In the genomic region with DNA sequence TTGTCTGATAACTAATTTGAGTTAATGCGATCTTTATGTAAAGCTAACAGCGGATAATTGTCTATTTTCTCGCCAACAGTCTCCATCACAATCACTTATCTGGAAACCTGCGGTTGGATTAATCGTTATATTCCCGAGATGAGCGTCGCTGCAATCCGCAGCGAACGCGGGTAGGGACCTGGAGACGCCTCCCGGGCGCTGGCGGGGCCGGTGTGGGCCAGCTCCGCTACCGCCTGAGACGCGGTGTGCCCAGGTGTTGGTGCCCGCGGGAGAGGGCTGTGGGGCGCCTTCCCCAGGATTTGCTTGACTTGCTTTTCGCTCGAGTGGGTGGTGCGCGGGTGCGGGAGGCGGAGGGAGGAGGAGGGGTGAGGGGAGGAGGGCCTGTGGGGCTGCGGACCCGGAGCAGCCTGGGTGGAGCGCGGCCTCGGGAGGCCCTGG, we compare ENCODE assay signal across 1 cellular context.
TF ChIP-seq lines count a peak whose summit lies in the region.

No MANE protein-coding gene starts in this region.

TF ChIP-seq in H1, 55 proteins besides CTCF, POLR2A, EP300 and RAD21:
- TF ChIP-seq TBP (IDR thresholded peaks at IDR 0.05; ENCODE audit: low read depth, low read length) = no peak
- no peak for TF ChIP-seq HDAC2 (IDR thresholded peaks at IDR 0.05; ENCODE audit: borderline replicate concordance in 1 of 2, low read depth in 2 of 2, low read length in 2 of 2)
- no peak for TF ChIP-seq CBX5 (IDR thresholded peaks at IDR 0.05; ENCODE audit: low read depth, low read length)
- TF ChIP-seq SRF (IDR thresholded peaks at IDR 0.05; ENCODE audit: low read depth, low read length) = no peak
- TF ChIP-seq RNF2 (IDR thresholded peaks at IDR 0.05; ENCODE audit: borderline replicate concordance, low read depth, low read length, missing control alignments, poor library complexity, severe bottlenecking) = peak; percentile 60
- TF ChIP-seq JUN (IDR thresholded peaks at IDR 0.05; ENCODE audit: low read depth, low read length) = no peak
- TF ChIP-seq PHF8 (conservative IDR thresholded peaks at IDR 0.05; ENCODE audit: low read depth, low read length) = 0 out of 2 replicates have a peak, but pooled peaks have one; percentile 8
- peak; percentile 55; the same call in 1 of the 2 replicates for TF ChIP-seq SUZ12 (IDR thresholded peaks at IDR 0.05; ENCODE audit: low read length)
- TF ChIP-seq EGR1 (IDR thresholded peaks at IDR 0.05; ENCODE audit: borderline replicate concordance, low read depth, low read length) = no peak
- no peak for TF ChIP-seq NRF1 (IDR thresholded peaks at IDR 0.05; ENCODE audit: low read depth, low read length)
- TF ChIP-seq CEBPB (IDR thresholded peaks at IDR 0.05; ENCODE audit: low read depth, low read length) = no peak
- TF ChIP-seq KDM5A (IDR thresholded peaks at IDR 0.05; ENCODE audit: low read length) = no peak
- TF ChIP-seq EZH2 (IDR thresholded peaks at IDR 0.05; ENCODE audit: low read depth, low read length, severe bottlenecking) = peak; percentile 64
- no peak for TF ChIP-seq ASH2L (IDR thresholded peaks at IDR 0.05; ENCODE audit: low read length)
